10 cellular contexts compared by ENCODE assay signal in genomic region chr5:43422143-43422542, GRCh38. TPM values are rescaled to one million over a fixed set of nuclear protein-coding genes. Genes with fewer than 3 reads are reported as not detected.
A peak's percentile ranks its signal among the peaks of the same experiment; 100 is the strongest.
DNase-seq lines count a peak whose midpoint lies in the region; FAIRE-seq and TF ChIP-seq lines count a peak whose summit lies in the region.
"Had no signal": no experiment of that assay in that cellular context is flagged by ENCODE, and none has a peak within 500 bp of the region (broad histone marks: within the 10 kb centered on the region; RNA-seq: fewer than 3 reads in every experiment).

No MANE protein-coding gene starts in this region.

- H3K4me1 Mint-ChIP-seq in nephron progenitor cell (peaks cover 37% of the 10 kb centered on the region), glutamatergic neuron (ENCODE audit: low read depth, unreplicated experiment) (no peaks in the 10 kb centered on the region)
- H3K4me1 Mint-ChIP-seq: immature natural killer cell had no signal

- DNase-seq in GM18507 (ENCODE audit: extremely low spot score, insufficient read length, low read depth), result no peak
- peak; percentile 36 for DNase-seq in NCI-H2196 treated with DMSO at 0.1 percent for 48 hours (lab: John Stamatoyannopoulos, UW; ENCODE audit: unreplicated experiment)
- peak; percentile 82 for DNase-seq in epithelial cell of proximal tubule (ENCODE audit: low read depth)
- no peak for DNase-seq in nephron progenitor cell
- DNase-seq in NCI-H510A treated with DMSO at 0.1 percent for 48 hours (lab: John Stamatoyannopoulos, UW), result no peak
- no peak for DNase-seq in glutamatergic neuron
- no peak for DNase-seq in iPS-NIHi7 (ENCODE audit: extremely low spot score)
- DNase-seq: immature natural killer cell; stimulated activated naive CD8-positive, alpha-beta T cell treated with anti-CD3 and anti-CD28 coated beads, Interleukin-15, Interleukin-2, amounts not matched to agents 100 U/mL and 50 U/mL, for 24 hours had no signal

- H3K4me3 ChIP-seq in epithelial cell of proximal tubule (ENCODE audit: low read depth, low read length), result no peak overlapping the region
- H3K4me3 ChIP-seq: skin epidermis had no signal

- H3K27me3 Mint-ChIP-seq in nephron progenitor cell (ENCODE audit: low read depth, poor library complexity), result no peaks in the 10 kb centered on the region
- no peaks in the 10 kb centered on the region for H3K27me3 Mint-ChIP-seq in glutamatergic neuron (ENCODE audit: unreplicated experiment)

- FAIRE-seq in GM18507 (lab: Jason Lieb, UNC), result peak; percentile 36

- H3K9me3 Mint-ChIP-seq in nephron progenitor cell (peaks cover 7% of the 10 kb centered on the region), glutamatergic neuron (ENCODE audit: unreplicated experiment) (no peaks in the 10 kb centered on the region)

- TF ChIP-seq CTCF in epithelial cell of proximal tubule (conservative IDR thresholded peaks at IDR 0.05; ENCODE audit: low read depth, low read length) (no peak), nephron progenitor cell (IDR thresholded peaks at IDR 0.05) (no peak), glutamatergic neuron (IDR thresholded peaks at IDR 0.05; ENCODE audit: partially characterized antibody, unreplicated experiment) (no peak)

- H3K36me3 Mint-ChIP-seq in nephron progenitor cell (ENCODE audit: low read depth), result no peaks in the 10 kb centered on the region
- peaks cover under 1% of the 10 kb centered on the region for H3K36me3 Mint-ChIP-seq in glutamatergic neuron (ENCODE audit: unreplicated experiment)
- H3K36me3 Mint-ChIP-seq: immature natural killer cell had no signal

- H3K27ac Mint-ChIP-seq in nephron progenitor cell (peak overlapping the region; percentile 26), glutamatergic neuron (ENCODE audit: unreplicated experiment) (no peak overlapping the region)
- H3K27ac Mint-ChIP-seq: immature natural killer cell had no signal

- H3K4me3 Mint-ChIP-seq in nephron progenitor cell, result no peak overlapping the region
- H3K4me3 Mint-ChIP-seq in glutamatergic neuron (ENCODE audit: unreplicated experiment), result no peak overlapping the region
- H3K4me3 Mint-ChIP-seq: immature natural killer cell had no signal

RNA-seq across cellular contexts. Expression of gene CCL28, which starts 10.0 kb away (rescaled TPM):
- total RNA-seq in epithelial cell of proximal tubule (2.1 and 6.2 TPM in 2 replicates), glutamatergic neuron (ENCODE audit: unreplicated experiment) (1.1 TPM)

Comparison
In these comparisons a context has a peak if more than half of its experiments do, and no peak if none do; other contexts are left out.
1. DNase-seq: peak in NCI-H2196 treated with DMSO at 0.1 percent for 48 hours (single experiment) and epithelial cell of proximal tubule (single experiment); none in GM18507 (single experiment), nephron progenitor cell (single experiment), NCI-H510A treated with DMSO at 0.1 percent for 48 hours (single experiment), glutamatergic neuron (single experiment) and iPS-NIHi7 (single experiment).